In the genomic region with DNA sequence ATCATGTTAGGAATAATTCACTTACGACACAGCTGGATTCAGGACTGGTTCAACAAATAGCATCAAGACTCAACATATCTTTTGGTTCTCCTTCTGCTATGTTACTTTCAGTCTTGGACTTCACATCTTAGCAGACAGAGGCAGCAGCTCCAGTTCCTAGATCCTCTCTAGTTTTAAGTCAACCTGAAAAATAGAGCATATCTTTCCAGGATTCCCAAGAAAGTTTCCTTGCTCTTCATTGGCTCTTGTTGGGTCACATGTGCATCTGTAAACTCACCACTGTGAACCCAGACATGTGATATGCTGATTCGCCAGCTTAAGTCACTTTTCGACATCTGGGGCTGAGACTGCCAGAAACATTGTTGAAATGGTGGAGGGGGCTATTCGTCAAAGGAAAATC, we compare ENCODE assay signal across 22 cellular contexts.
DNase-seq lines count a peak whose midpoint lies in the region; FAIRE-seq and TF ChIP-seq lines count a peak whose summit lies in the region.
"Had no signal": no experiment of that assay in that cellular context is flagged by ENCODE, and none has a peak within 500 bp of the region (broad histone marks: within the 10 kb centered on the region; RNA-seq: fewer than 3 reads in every experiment).

No MANE protein-coding gene starts in this region.

- H3K56ac ChIP-seq in H1 (replicated peaks; ENCODE audit: insufficient read length, low read depth, low read length), result no peak overlapping the region

- no peaks in the 10 kb centered on the region for H3K9me3 ChIP-seq in H1 (ENCODE audit: insufficient read depth in 2 of 2, low read depth in 1 of 2, low read length in 1 of 2)
- H3K9me3 ChIP-seq: A549; BLaER1 treated with 17β-estradiol and CSF1 and Interleukin-3, amounts not matched to agents 10 nM and 100 nM; Caco-2 had no signal

- no peak overlapping the region for H2BK12ac ChIP-seq in H1 (ENCODE audit: low read depth, low read length)

- H4K91ac ChIP-seq in H1 (replicated peaks; ENCODE audit: insufficient read length, low read length), result no peak overlapping the region

- TF ChIP-seq CTCF in H1 (IDR thresholded peaks at IDR 0.05; ENCODE audit: control extremely low read depth in 1 of 3, insufficient read depth in 1 of 3, low read depth in 1 of 3, low read length in 3 of 3) (no peak), fibroblast of pulmonary artery (IDR thresholded peaks at IDR 0.05; ENCODE audit: low read length, missing control alignments) (no peak)

- no peak overlapping the region for H3K4ac ChIP-seq in H1 (replicated peaks; ENCODE audit: insufficient read length, low read depth, low read length)

- no peak overlapping the region for H3K27ac ChIP-seq in H1 (ENCODE audit: low read depth, low read length)
- H3K27ac ChIP-seq: 22Rv1; A549; BLaER1 treated with 17β-estradiol and CSF1 and Interleukin-3, amounts not matched to agents 10 nM and 100 nM; C4-2B had no signal

- H2AK5ac ChIP-seq in H1 (ENCODE audit: low read depth, low read length), result no peak overlapping the region

- no peak overlapping the region for H2BK15ac ChIP-seq in H1 (ENCODE audit: low read length)

- no peaks in the 10 kb centered on the region for H3K27me3 ChIP-seq in H1 (replicated peaks in 1 of 4; ENCODE audit: control insufficient read depth in 3 of 4, extremely low read depth in 1 of 4, insufficient read depth in 3 of 4, low read length in 3 of 4)
- H3K27me3 ChIP-seq: BLaER1 treated with 17β-estradiol and CSF1 and Interleukin-3, amounts not matched to agents 10 nM and 100 nM had no signal

- no peaks in the 10 kb centered on the region for H3K79me2 ChIP-seq in H1 (ENCODE audit: control insufficient read depth in 1 of 2, insufficient read depth in 2 of 2, low read length in 2 of 2)

- POLR2A ChIA-PET in H1 (lab: Charles Lee; ENCODE audit: partially characterized antibody), result no interaction called here

- no peak overlapping the region for H3K4me2 ChIP-seq in H1 (ENCODE audit: insufficient read depth in 1 of 2, low read depth in 2 of 2, low read length in 2 of 2)
- H3K4me2 ChIP-seq: A549; BLaER1 treated with 17β-estradiol and CSF1 and Interleukin-3, amounts not matched to agents 10 nM and 100 nM had no signal

- H3K4me1 ChIP-seq in H1 (replicated peaks in 1 of 4; ENCODE audit: control insufficient read depth in 3 of 4, insufficient read depth in 4 of 4, low read length in 3 of 4), result no peaks in the 10 kb centered on the region
- H3K4me1 ChIP-seq: A549; BLaER1 treated with 17β-estradiol and CSF1 and Interleukin-3, amounts not matched to agents 10 nM and 100 nM; Caco-2 had no signal

- H3K23ac ChIP-seq in H1 (ENCODE audit: insufficient read length), result no peak overlapping the region

- DNase-seq in NCI-H2171 treated with DMSO at 0.1 percent for 48 hours (lab: John Stamatoyannopoulos, UW) (peak; percentile 9), NCI-H2171 (lab: John Stamatoyannopoulos, UW) (no peak), H1 (ENCODE audit: low read depth in 1 of 2, low spot score in 2 of 2) (no peak), fibroblast of pulmonary artery (ENCODE audit: low read depth) (peak; percentile 5), foreskin melanocyte (peak; percentile 65), NCI-H1930 (lab: John Stamatoyannopoulos, UW) (no peak), NOMO-1 treated with DMSO at 0.1 percent for 48 hours (lab: John Stamatoyannopoulos, UW; ENCODE audit: unreplicated experiment) (no peak), activated gamma-delta T cell treated with Interleukin-2 at 50 U/mL for 16 hours (no peak)
- DNase-seq: AML-193; Caco-2; Calu3; CD4-positive, alpha-beta T cell; CD8-positive, alpha-beta T cell; DMS79 treated with DMSO at 0.1 percent for 48 hours; GF-D8 had no signal

- H3K79me1 ChIP-seq in H1 (ENCODE audit: low read depth, low read length), result no peaks in the 10 kb centered on the region

- 84% methylated on average over 4 of the region's 4 CpGs; no CpG with 5 or more reads in 1 of the 2 experiments for WGBS in H1 (ENCODE audit: extremely low coverage in 1 of 2, insufficient coverage in 1 of 2, insufficient read length in 1 of 2, insufficient replicate concordance in 2 of 2, low coverage in 1 of 2, low lambda C conversion rate in 2 of 2, missing lambda C conversion rate in 1 of 2), 2 experiments

- no peak for TF ChIP-seq POLR2A in H1 (IDR thresholded peaks at IDR 0.05; ENCODE audit: control extremely low read depth in 1 of 2, low read depth in 2 of 2, low read length in 2 of 2)

- H3K14ac ChIP-seq in H1 (ENCODE audit: insufficient read length), result no peak overlapping the region

- no peaks in the 10 kb centered on the region for H3K36me3 ChIP-seq in H1 (ENCODE audit: control insufficient read depth in 2 of 4, insufficient read depth in 4 of 4, low read length in 3 of 4)
- H3K36me3 ChIP-seq: BLaER1 treated with 17β-estradiol and CSF1 and Interleukin-3, amounts not matched to agents 10 nM and 100 nM had no signal

- H3K18ac ChIP-seq in H1 (ENCODE audit: extremely low read depth, low read length), result no peak overlapping the region

- no peak overlapping the region for H2BK120ac ChIP-seq in H1 (replicated peaks; ENCODE audit: low read depth, low read length)

- H4K20me1 ChIP-seq in H1 (replicated peaks in 1 of 2; ENCODE audit: control insufficient read depth in 1 of 2, insufficient read depth in 2 of 2, low read length in 2 of 2), result no peaks in the 10 kb centered on the region
- H4K20me1 ChIP-seq: BLaER1 treated with 17β-estradiol and CSF1 and Interleukin-3, amounts not matched to agents 10 nM and 100 nM had no signal

- no peak overlapping the region for H3K9ac ChIP-seq in H1 (replicated peaks in 1 of 4; ENCODE audit: extremely low read depth in 1 of 4, low read depth in 3 of 4, low read length in 3 of 4)
- H3K9ac ChIP-seq: BLaER1 treated with 17β-estradiol and CSF1 and Interleukin-3, amounts not matched to agents 10 nM and 100 nM had no signal

- H4K5ac ChIP-seq in H1 (ENCODE audit: insufficient read length, low read depth, low read length), result no peak overlapping the region

- H4K8ac ChIP-seq in H1 (ENCODE audit: extremely low read depth, insufficient read depth, low read length), result no peak overlapping the region

- H2BK5ac ChIP-seq in H1 (ENCODE audit: low read depth, low read length), result no peak overlapping the region

- TF ChIP-seq RAD21 in H1 (IDR thresholded peaks at IDR 0.05 in 1 of 2, conservative IDR thresholded peaks at IDR 0.05 in 1 of 2; ENCODE audit: low read depth in 2 of 2, low read length in 2 of 2), result no peak

- TF ChIP-seq EP300 in H1 (IDR thresholded peaks at IDR 0.05; ENCODE audit: borderline replicate concordance in 1 of 2, low read depth in 2 of 2, low read length in 2 of 2), result no peak

- no peak overlapping the region for H2BK20ac ChIP-seq in H1 (ENCODE audit: low read length)

- FAIRE-seq in H1 (lab: Jason Lieb, UNC), result no peak
- FAIRE-seq: A549, D721Med, G401.6, GM12891 had no signal

- H3K4me3 ChIP-seq in H1 (ENCODE audit: extremely low read depth in 1 of 4, insufficient read depth in 2 of 4, low read depth in 3 of 4, low read length in 4 of 4) (no peak overlapping the region), fibroblast of pulmonary artery (replicated peaks; ENCODE audit: low read depth, low read length) (no peak overlapping the region)
- H3K4me3 ChIP-seq: A549; BLaER1 treated with 17β-estradiol and CSF1 and Interleukin-3, amounts not matched to agents 10 nM and 100 nM had no signal

- 0 out of 2 replicates have a peak, but pooled peaks cover 3% of the 10 kb centered on the region for H3K23me2 ChIP-seq in H1 (ENCODE audit: low read depth, low read length)

- H2AFZ ChIP-seq in H1 (ENCODE audit: low read length), result no peak overlapping the region

- CTCF ChIA-PET in H1 (lab: Charles Lee; ENCODE audit: partially characterized antibody), result interaction anchor here (1.0 kb wide), 1 partner anchor 44 kb away, joined by 4 read pairs; no protein-coding TSS in a partner anchor

TF ChIP-seq in H1, 55 proteins besides CTCF, POLR2A, EP300 and RAD21:
- TF ChIP-seq, protein P1, sequence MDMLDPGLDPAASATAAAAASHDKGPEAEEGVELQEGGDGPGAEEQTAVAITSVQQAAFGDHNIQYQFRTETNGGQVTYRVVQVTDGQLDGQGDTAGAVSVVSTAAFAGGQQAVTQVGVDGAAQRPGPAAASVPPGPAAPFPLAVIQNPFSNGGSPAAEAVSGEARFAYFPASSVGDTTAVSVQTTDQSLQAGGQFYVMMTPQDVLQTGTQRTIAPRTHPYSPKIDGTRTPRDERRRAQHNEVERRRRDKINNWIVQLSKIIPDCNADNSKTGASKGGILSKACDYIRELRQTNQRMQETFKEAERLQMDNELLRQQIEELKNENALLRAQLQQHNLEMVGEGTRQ (IDR thresholded peaks at IDR 0.05; ENCODE audit: low read length), result 0 out of 2 replicates have a peak, but pooled peaks have one; percentile 6
- TF ChIP-seq POU5F1 (IDR thresholded peaks at IDR 0.05; ENCODE audit: low read depth, low read length), result no peak

Comparison
In these comparisons a context has a peak if more than half of its experiments do, and no peak if none do; other contexts are left out.
1. DNase-seq: peak in NCI-H2171 treated with DMSO at 0.1 percent for 48 hours (single experiment), fibroblast of pulmonary artery (single experiment) and foreskin melanocyte (single experiment); none in NCI-H2171 (single experiment), H1 (0 of 2), NCI-H1930 (0 of 2), NOMO-1 treated with DMSO at 0.1 percent for 48 hours (single experiment) and activated gamma-delta T cell treated with Interleukin-2 at 50 U/mL for 16 hours (single experiment).